In the genomic region with DNA sequence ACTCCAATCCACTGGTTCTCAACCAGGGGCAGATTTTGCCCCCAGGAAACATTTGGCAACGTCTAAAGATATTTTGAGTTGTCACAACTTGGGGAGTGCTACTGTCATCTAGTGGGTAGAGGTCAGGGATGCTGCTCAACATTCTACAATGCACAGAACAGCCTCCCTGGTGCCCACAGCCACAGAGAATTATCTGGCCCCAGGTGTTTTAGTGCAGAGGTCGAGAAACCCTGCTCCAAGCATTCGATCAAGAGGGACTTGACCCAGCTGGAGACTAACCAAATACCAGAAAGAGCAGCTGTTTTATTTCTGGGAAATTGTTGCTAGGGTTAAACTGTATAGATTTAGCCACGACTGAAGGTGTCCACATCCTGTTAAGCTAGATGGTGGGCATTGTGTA, we compare ENCODE assay signal across 14 cellular contexts. TPM values are rescaled to one million over a fixed set of nuclear protein-coding genes. Genes with fewer than 3 reads are reported as not detected.
DNase-seq lines count a peak whose midpoint lies in the region; ATAC-seq and TF ChIP-seq lines count a peak whose summit lies in the region.
"Had no signal": no experiment of that assay in that cellular context is flagged by ENCODE, and none has a peak within 500 bp of the region (broad histone marks: within the 10 kb centered on the region; RNA-seq: fewer than 3 reads in every experiment).

No MANE protein-coding gene starts in this region.

- H3K4me3 Mint-ChIP-seq in activated CD4-positive, alpha-beta T cell treated with anti-CD3 and anti-CD28 coated beads for 36 hours = peak overlapping the region; percentile 42
- H3K4me3 Mint-ChIP-seq in T-cell (peak overlapping the region in 1 of 3 donors; percentile 98), natural killer cell (peak overlapping the region; percentile 87)

- peak overlapping the region; percentile 95 for H3K27ac Mint-ChIP-seq in activated CD4-positive, alpha-beta T cell treated with anti-CD3 and anti-CD28 coated beads for 36 hours
- peak overlapping the region; percentile 81 to 97 for H3K27ac Mint-ChIP-seq in T-cell
- peak overlapping the region; percentile 91 to 100 for H3K27ac Mint-ChIP-seq in natural killer cell

- H3K27me3 Mint-ChIP-seq in activated CD4-positive, alpha-beta T cell treated with anti-CD3 and anti-CD28 coated beads for 36 hours = no peaks in the 10 kb centered on the region
- H3K27me3 Mint-ChIP-seq in T-cell = no peaks in the 10 kb centered on the region
- H3K27me3 Mint-ChIP-seq in natural killer cell (ENCODE audit: low read depth in 2 of 2) = no peaks in the 10 kb centered on the region

- intact Hi-C loops in activated CD4-positive, alpha-beta T cell treated with anti-CD3 and anti-CD28 coated beads for 36 hours (cut with DNase I, micrococcal nuclease) = loop anchor here in 1 of 2 experiments (1.0 kb wide), 1 partner anchor 43 kb away; no protein-coding TSS in a partner anchor
- intact Hi-C loops in natural killer cell (cut with micrococcal nuclease) = no loop called here

- ATAC-seq in activated CD4-positive, alpha-beta T cell treated with anti-CD3 and anti-CD28 coated beads for 36 hours = peak; percentile 7
- peak; percentile 5 for ATAC-seq in HG02642 (IDR thresholded peaks at IDR 0.05; ENCODE audit: poor library complexity, unreplicated experiment)
- peak in 1 of 4 experiments; percentile 14 for ATAC-seq in T-cell (replicated peaks in 1 of 4)
- peak in 2 of 3 donors; percentile 11 to 29 for ATAC-seq in natural killer cell
- no peak for ATAC-seq in GM21619 (IDR thresholded peaks at IDR 0.05; ENCODE audit: unreplicated experiment)
- ATAC-seq: A549, PC-3 had no signal

- peaks cover 99% of the 10 kb centered on the region for H3K4me1 Mint-ChIP-seq in activated CD4-positive, alpha-beta T cell treated with anti-CD3 and anti-CD28 coated beads for 36 hours
- H3K4me1 Mint-ChIP-seq in T-cell (peaks cover 99 to 100% (median 99%) of the 10 kb centered on the region in 3 donors), natural killer cell (peaks cover 100% of the 10 kb centered on the region in 2 donors)

- POLR2A ChIA-PET in activated CD4-positive, alpha-beta T cell treated with anti-CD3 and anti-CD28 coated beads for 36 hours (lab: Charles Lee) = interaction anchor here (1.1 to 6.3 kb wide), 6 partner anchors 10 to 279 kb away, joined by 4 to 57 read pairs (median 8); a partner anchor contains a TSS
- POLR2A ChIA-PET in T-cell (lab: Charles Lee) = interaction anchor here (0.5 to 1.3 kb wide), 5 partner anchors 9 to 69 kb away, joined by 4 to 5 read pairs (median 4); no protein-coding TSS in a partner anchor

- CTCF ChIA-PET in activated CD4-positive, alpha-beta T cell treated with anti-CD3 and anti-CD28 coated beads for 36 hours (lab: Charles Lee) = interaction anchor here (0.7 to 5.6 kb wide), 11 partner anchors 9 to 58 kb away, joined by 3 to 62 read pairs (median 7); a partner anchor contains a TSS
- CTCF ChIA-PET in T-cell (lab: Charles Lee) = interaction anchor here (1.0 to 2.3 kb wide), 8 partner anchors 9 to 52 kb away, joined by 3 to 13 read pairs (median 4); a partner anchor contains a TSS

- peak; percentile 18 for TF ChIP-seq CTCF in natural killer cell (IDR thresholded peaks at IDR 0.05)

- peak; percentile 26 for DNase-seq in activated CD4-positive, alpha-beta T cell treated with anti-CD3 and anti-CD28 coated beads for 36 hours
- no peak for DNase-seq in activated CD4-positive, alpha-beta T cell treated with anti-CD3 and anti-CD28 coated beads for 48 hours
- DNase-seq in T-cell (no peak), natural killer cell (peak; percentile 18), germinal center (ENCODE audit: low spot score) (no peak), NCI-H510A treated with DMSO at 0.1 percent for 48 hours (lab: John Stamatoyannopoulos, UW) (no peak)
- DNase-seq: DMS153, NCI-H2081 treated with DMSO at 0.1 percent for 48 hours, PC-3, T1000, testis had no signal

- peaks cover 69% of the 10 kb centered on the region for H3K36me3 Mint-ChIP-seq in activated CD4-positive, alpha-beta T cell treated with anti-CD3 and anti-CD28 coated beads for 36 hours (ENCODE audit: low read depth)
- H3K36me3 Mint-ChIP-seq in T-cell = peaks cover 52% of the 10 kb centered on the region
- peaks cover 27% of the 10 kb centered on the region for H3K36me3 Mint-ChIP-seq in natural killer cell

- no peaks in the 10 kb centered on the region for H3K9me3 Mint-ChIP-seq in activated CD4-positive, alpha-beta T cell treated with anti-CD3 and anti-CD28 coated beads for 36 hours (ENCODE audit: low read depth)
- H3K9me3 Mint-ChIP-seq in T-cell (no peaks in the 10 kb centered on the region), natural killer cell (no peaks in the 10 kb centered on the region)

RNA-seq across cellular contexts. Expression of a gene that starts 19.2 kb away (rescaled TPM):
- 100 to 1,000 TPM; 149 TPM for total RNA-seq in activated CD4-positive, alpha-beta T cell treated with anti-CD3 and anti-CD28 coated beads for 36 hours
- total RNA-seq in T-cell (100 to 1,000 TPM; 324 to 414 (median 385) TPM), natural killer cell (1,000 to 10,000 TPM; 1,027 to 1,374 (median 1,309) TPM)
- total RNA-seq: PC-3 had no signal

RNA-seq across cellular contexts. Expression of a gene that starts 54.5 kb away (rescaled TPM):
- total RNA-seq in activated CD4-positive, alpha-beta T cell treated with anti-CD3 and anti-CD28 coated beads for 36 hours = 1 to 10 TPM; 8.8 to 9.4 TPM
- total RNA-seq in T-cell (10 to 100 TPM in 3 of 5 donors, 1 to 10 TPM in 2; 9.1 to 13.0 (median 10.9) TPM), natural killer cell (10 to 100 TPM in 1 of 3 donors, 1 to 10 TPM in 2; 6.7 to 15.8 (median 8.9) TPM)

Comparison
In these comparisons a context has a peak if more than half of its experiments do, and no peak if none do; other contexts are left out.
1. DNase-seq: peak in activated CD4-positive, alpha-beta T cell treated with anti-CD3 and anti-CD28 coated beads for 36 hours (single experiment) and natural killer cell (single experiment); none in activated CD4-positive, alpha-beta T cell treated with anti-CD3 and anti-CD28 coated beads for 48 hours (single experiment), T-cell (0 of 34), germinal center (single experiment) and NCI-H510A treated with DMSO at 0.1 percent for 48 hours (single experiment).
2. Peak in every context shown above with its lines, with median percentiles within 50 percentile points of each other: H3K27ac Mint-ChIP-seq.